1 cellular context compared by ENCODE assay signal in genomic region chr17:43360739-43361498, GRCh38.
TF ChIP-seq lines count a peak whose summit lies in the region.

No MANE protein-coding gene starts in this region.

TF ChIP-seq in HepG2, 621 proteins besides CTCF, POLR2A, EP300 and RAD21 (continued from another document and continues in another):
- TF ChIP-seq ZNF512 (CRISPR knock-in tag; IDR thresholded peaks at IDR 0.05) (peak; percentile 62; the same call in 1 of the 2 replicates), KDM5B (CRISPR knock-in tag; IDR thresholded peaks at IDR 0.05; ENCODE audit: borderline replicate concordance) (peak; percentile 81; the same call in 1 of the 2 replicates), ZNF530 (CRISPR knock-in tag; IDR thresholded peaks at IDR 0.05; ENCODE audit: low read depth) (peak; percentile 62; the same call in 1 of the 2 replicates), SRSF9 (IDR thresholded peaks at IDR 0.05; ENCODE audit: borderline replicate concordance, insufficient read depth, low read depth, low read length, poor library complexity, severe bottlenecking) (no peak), SP5 (CRISPR knock-in tag; IDR thresholded peaks at IDR 0.05; ENCODE audit: borderline replicate concordance, low read depth) (peak; percentile 40; the same call in 1 of the 2 replicates), ZNF224 (CRISPR knock-in tag; IDR thresholded peaks at IDR 0.05) (peak; percentile 85; the same call in 1 of the 2 replicates), ZNF772 (CRISPR knock-in tag; IDR thresholded peaks at IDR 0.05) (peak; percentile 89), ZC3H13 (CRISPR knock-in tag; IDR thresholded peaks at IDR 0.05) (peak; percentile 100), HES4 (CRISPR knock-in tag; IDR thresholded peaks at IDR 0.05; ENCODE audit: borderline replicate concordance) (peak; percentile 77; the same call in 1 of the 2 replicates), ELF3 (CRISPR knock-in tag; IDR thresholded peaks at IDR 0.05) (peak; percentile 81), KLF15 (CRISPR knock-in tag; IDR thresholded peaks at IDR 0.05; ENCODE audit: borderline replicate concordance) (0 out of 2 replicates have a peak, but pooled peaks have one; percentile 39), PAX8 (CRISPR knock-in tag; IDR thresholded peaks at IDR 0.05; ENCODE audit: borderline replicate concordance) (peak; percentile 83; the same call in 1 of the 2 replicates), THAP8 (CRISPR knock-in tag; IDR thresholded peaks at IDR 0.05; ENCODE audit: borderline replicate concordance) (no peak), ZNF160 (CRISPR knock-in tag; IDR thresholded peaks at IDR 0.05) (peak; percentile 93; the same call in 1 of the 2 replicates), PCBP2 (optimal IDR thresholded peaks at IDR 0.05; ENCODE audit: low read depth, low read length, poor library complexity, severe bottlenecking) (peak; percentile 18), MLLT10 (CRISPR knock-in tag; IDR thresholded peaks at IDR 0.05) (no peak), ZNF850 (CRISPR knock-in tag; conservative IDR thresholded peaks at IDR 0.05) (no peak), MIER2 (CRISPR knock-in tag; IDR thresholded peaks at IDR 0.05) (peak; percentile 70), ZUFSP (CRISPR knock-in tag; IDR thresholded peaks at IDR 0.05; ENCODE audit: borderline replicate concordance) (no peak), ZNF17 (CRISPR knock-in tag; IDR thresholded peaks at IDR 0.05) (no peak), AKNA (CRISPR knock-in tag; IDR thresholded peaks at IDR 0.05; ENCODE audit: borderline replicate concordance) (peak; percentile 77; the same call in 1 of the 2 replicates), SMARCC2 (IDR thresholded peaks at IDR 0.05) (no peak), ERF (CRISPR knock-in tag; IDR thresholded peaks at IDR 0.05) (peak; percentile 92), ZMYM3 (CRISPR knock-in tag; IDR thresholded peaks at IDR 0.05) (no peak), RFX5 (IDR thresholded peaks at IDR 0.05; ENCODE audit: low read depth, low read length) (0 out of 2 replicates have a peak, but pooled peaks have one; percentile 2), SUZ12 (IDR thresholded peaks at IDR 0.05; ENCODE audit: low read depth, low read length) (no peak), TBX2 (CRISPR knock-in tag; IDR thresholded peaks at IDR 0.05; ENCODE audit: borderline replicate concordance) (peak; percentile 88), MEF2D (CRISPR knock-in tag; IDR thresholded peaks at IDR 0.05) (peak; percentile 90), HIC2 (CRISPR knock-in tag; IDR thresholded peaks at IDR 0.05; ENCODE audit: low read depth) (no peak), ZFY (CRISPR knock-in tag; IDR thresholded peaks at IDR 0.05) (peak; percentile 62; the same call in 1 of the 2 replicates), HHEX (CRISPR knock-in tag; IDR thresholded peaks at IDR 0.05) (no peak), MAF1 (CRISPR knock-in tag; IDR thresholded peaks at IDR 0.05; ENCODE audit: borderline replicate concordance) (peak; percentile 96), ZNF841 (CRISPR knock-in tag; IDR thresholded peaks at IDR 0.05; ENCODE audit: borderline replicate concordance) (peak; percentile 96), SSRP1 (CRISPR knock-in tag; IDR thresholded peaks at IDR 0.05) (no peak), KDM1A (CRISPR knock-in tag; IDR thresholded peaks at IDR 0.05) (no peak), GLMP (CRISPR knock-in tag; IDR thresholded peaks at IDR 0.05; ENCODE audit: borderline replicate concordance) (no peak; the same call in 1 of the 2 replicates), RXRB (CRISPR knock-in tag; IDR thresholded peaks at IDR 0.05; ENCODE audit: borderline replicate concordance) (peak; percentile 91), PITX1 (CRISPR knock-in tag; IDR thresholded peaks at IDR 0.05) (peak; percentile 90), HOXA7 (CRISPR knock-in tag; IDR thresholded peaks at IDR 0.05) (peak; percentile 93; the same call in 1 of the 2 replicates), NCOA1 (CRISPR knock-in tag; IDR thresholded peaks at IDR 0.05) (no peak; the same call in 1 of the 2 replicates), BORCS8-MEF2B (CRISPR knock-in tag; IDR thresholded peaks at IDR 0.05) (peak; percentile 96)
- TF ChIP-seq, protein P1, sequence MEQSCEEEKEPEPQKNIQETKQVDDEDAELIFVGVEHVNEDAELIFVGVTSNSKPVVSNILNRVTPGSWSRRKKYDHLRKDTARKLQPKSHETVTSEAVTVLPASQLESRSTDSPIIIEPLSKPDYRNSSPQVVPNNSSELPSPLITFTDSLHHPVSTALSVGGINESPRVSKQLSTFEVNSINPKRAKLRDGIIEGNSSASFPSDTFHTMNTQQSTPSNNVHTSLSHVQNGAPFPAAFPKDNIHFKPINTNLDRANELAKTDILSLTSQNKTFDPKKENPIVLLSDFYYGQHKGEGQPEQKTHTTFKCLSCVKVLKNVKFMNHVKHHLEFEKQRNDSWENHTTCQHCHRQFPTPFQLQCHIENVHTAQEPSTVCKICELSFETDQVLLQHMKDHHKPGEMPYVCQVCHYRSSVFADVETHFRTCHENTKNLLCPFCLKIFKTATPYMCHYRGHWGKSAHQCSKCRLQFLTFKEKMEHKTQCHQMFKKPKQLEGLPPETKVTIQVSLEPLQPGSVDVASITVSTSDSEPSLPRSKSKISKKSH (CRISPR knock-in tag; IDR thresholded peaks at IDR 0.05; ENCODE audit: borderline replicate concordance), result no peak; the same call in 1 of the 2 replicates
- TF ChIP-seq, protein P2, sequence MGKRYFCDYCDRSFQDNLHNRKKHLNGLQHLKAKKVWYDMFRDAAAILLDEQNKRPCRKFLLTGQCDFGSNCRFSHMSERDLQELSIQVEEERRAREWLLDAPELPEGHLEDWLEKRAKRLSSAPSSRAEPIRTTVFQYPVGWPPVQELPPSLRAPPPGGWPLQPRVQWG (CRISPR knock-in tag; IDR thresholded peaks at IDR 0.05; ENCODE audit: borderline replicate concordance, low read depth), result no peak
- TF ChIP-seq, protein P3, sequence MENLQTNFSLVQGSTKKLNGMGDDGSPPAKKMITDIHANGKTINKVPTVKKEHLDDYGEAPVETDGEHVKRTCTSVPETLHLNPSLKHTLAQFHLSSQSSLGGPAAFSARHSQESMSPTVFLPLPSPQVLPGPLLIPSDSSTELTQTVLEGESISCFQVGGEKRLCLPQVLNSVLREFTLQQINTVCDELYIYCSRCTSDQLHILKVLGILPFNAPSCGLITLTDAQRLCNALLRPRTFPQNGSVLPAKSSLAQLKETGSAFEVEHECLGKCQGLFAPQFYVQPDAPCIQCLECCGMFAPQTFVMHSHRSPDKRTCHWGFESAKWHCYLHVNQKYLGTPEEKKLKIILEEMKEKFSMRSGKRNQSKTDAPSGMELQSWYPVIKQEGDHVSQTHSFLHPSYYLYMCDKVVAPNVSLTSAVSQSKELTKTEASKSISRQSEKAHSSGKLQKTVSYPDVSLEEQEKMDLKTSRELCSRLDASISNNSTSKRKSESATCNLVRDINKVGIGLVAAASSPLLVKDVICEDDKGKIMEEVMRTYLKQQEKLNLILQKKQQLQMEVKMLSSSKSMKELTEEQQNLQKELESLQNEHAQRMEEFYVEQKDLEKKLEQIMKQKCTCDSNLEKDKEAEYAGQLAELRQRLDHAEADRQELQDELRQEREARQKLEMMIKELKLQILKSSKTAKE (CRISPR knock-in tag; IDR thresholded peaks at IDR 0.05; ENCODE audit: borderline replicate concordance), result peak; percentile 67; the same call in 1 of the 2 replicates
- TF ChIP-seq, protein P4, sequence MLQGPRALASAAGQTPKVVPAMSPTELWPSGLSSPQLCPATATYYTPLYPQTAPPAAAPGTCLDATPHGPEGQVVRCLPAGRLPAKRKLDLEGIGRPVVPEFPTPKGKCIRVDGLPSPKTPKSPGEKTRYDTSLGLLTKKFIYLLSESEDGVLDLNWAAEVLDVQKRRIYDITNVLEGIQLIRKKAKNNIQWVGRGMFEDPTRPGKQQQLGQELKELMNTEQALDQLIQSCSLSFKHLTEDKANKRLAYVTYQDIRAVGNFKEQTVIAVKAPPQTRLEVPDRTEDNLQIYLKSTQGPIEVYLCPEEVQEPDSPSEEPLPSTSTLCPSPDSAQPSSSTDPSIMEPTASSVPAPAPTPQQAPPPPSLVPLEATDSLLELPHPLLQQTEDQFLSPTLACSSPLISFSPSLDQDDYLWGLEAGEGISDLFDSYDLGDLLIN (CRISPR knock-in tag; IDR thresholded peaks at IDR 0.05; ENCODE audit: borderline replicate concordance), result peak; percentile 97; the same call in 1 of the 2 replicates
- TF ChIP-seq, protein P5, sequence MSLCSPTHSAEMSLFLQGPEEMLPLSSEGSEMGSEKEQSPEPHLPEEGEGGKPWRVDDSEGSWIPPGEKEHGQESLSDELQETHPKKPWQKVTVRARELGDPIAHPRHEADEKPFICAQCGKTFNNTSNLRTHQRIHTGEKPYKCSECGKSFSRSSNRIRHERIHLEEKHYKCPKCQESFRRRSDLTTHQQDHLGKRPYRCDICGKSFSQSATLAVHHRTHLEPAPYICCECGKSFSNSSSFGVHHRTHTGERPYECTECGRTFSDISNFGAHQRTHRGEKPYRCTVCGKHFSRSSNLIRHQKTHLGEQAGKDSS (CRISPR knock-in tag; IDR thresholded peaks at IDR 0.05; ENCODE audit: borderline replicate concordance, low read depth), result peak; percentile 90
